Comparison of ENCODE assay signal across 25 cellular contexts in the genomic region with DNA sequence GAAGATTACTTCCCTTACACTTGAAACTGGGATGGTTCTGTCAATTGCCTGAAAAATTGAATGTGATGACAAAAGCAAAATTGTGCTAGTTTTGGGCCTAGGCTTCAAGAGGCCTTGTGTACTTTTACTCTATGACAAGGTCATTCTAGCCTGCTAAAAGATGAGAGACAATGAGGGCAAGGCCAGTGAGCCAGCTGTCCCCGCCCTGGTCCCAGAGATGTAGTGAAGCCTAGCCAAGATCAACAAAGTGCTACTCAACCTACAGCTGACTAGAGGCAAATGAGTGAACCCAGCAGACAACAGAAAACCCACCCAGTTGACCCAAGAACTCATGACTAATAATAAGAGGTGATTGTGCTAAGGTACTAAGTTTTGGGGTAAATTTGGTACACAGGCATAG.
"Had no signal": no experiment of that assay in that cellular context is flagged by ENCODE, and none has a peak within 500 bp of the region (broad histone marks: within the 10 kb centered on the region; RNA-seq: fewer than 3 reads in every experiment).

No MANE protein-coding gene starts in this region.

- H3K4me3 Mint-ChIP-seq: immature natural killer cell, mesothelial cell of epicardium, naive B cell had no signal

- H3K4me1 Mint-ChIP-seq: immature natural killer cell, mesothelial cell of epicardium, naive B cell had no signal

- H3K9me3 ChIP-seq: esophagus muscularis mucosa, gastroesophageal sphincter, lower lobe of right lung, mucosa of descending colon had no signal

- DNase-seq: dermis blood vessel endothelial cell; dorsolateral prefrontal cortex; effector CD4-positive, alpha-beta T cell; effector memory CD4-positive, alpha-beta T cell; foreskin keratinocyte; heart left ventricle; hypothalamus; immature natural killer cell; islet precursor cell; kidney; kidney glomerular epithelial cell; left lung; left ventricle myocardium superior; lower lobe of right lung; mesenchymal stem cell; mucosa of descending colon; naive B cell had no signal

- H3K4me2 ChIP-seq: hepatocyte had no signal

- H3K79me2 ChIP-seq: hepatocyte had no signal

- H3K27me3 ChIP-seq: dorsolateral prefrontal cortex, esophagus muscularis mucosa, foreskin keratinocyte, gastroesophageal sphincter, heart left ventricle, hepatocyte, left lung had no signal

- H3K36me3 ChIP-seq: esophagus muscularis mucosa, gastroesophageal sphincter, heart left ventricle, left lung, lower lobe of right lung had no signal

- FAIRE-seq: colon, endothelial cell of umbilical vein, frontal cortex, kidney had no signal

- H3K27ac Mint-ChIP-seq: immature natural killer cell, mesothelial cell of epicardium had no signal

- H2AFZ ChIP-seq: hepatocyte had no signal

- H3K27ac ChIP-seq: coronary artery, dorsolateral prefrontal cortex, esophagus muscularis mucosa, foreskin keratinocyte, gastroesophageal sphincter, heart left ventricle, hepatocyte, left lung, lower lobe of right lung had no signal

- H3K4me1 ChIP-seq: esophagus muscularis mucosa, foreskin keratinocyte, gastroesophageal sphincter, heart left ventricle, left lung, lower lobe of right lung had no signal

- ATAC-seq: foreskin keratinocyte, gastroesophageal sphincter, heart left ventricle, left lung, left ventricle myocardium superior, lower lobe of right lung had no signal

- H3K36me3 Mint-ChIP-seq: immature natural killer cell, naive B cell had no signal

- H3K4me3 ChIP-seq: coronary artery, dorsolateral prefrontal cortex, esophagus muscularis mucosa, gastroesophageal sphincter, heart left ventricle, hepatocyte, left lung, lower lobe of right lung, mucosa of descending colon had no signal
